ENCODE assay signal across 12 cellular contexts in the genomic region with DNA sequence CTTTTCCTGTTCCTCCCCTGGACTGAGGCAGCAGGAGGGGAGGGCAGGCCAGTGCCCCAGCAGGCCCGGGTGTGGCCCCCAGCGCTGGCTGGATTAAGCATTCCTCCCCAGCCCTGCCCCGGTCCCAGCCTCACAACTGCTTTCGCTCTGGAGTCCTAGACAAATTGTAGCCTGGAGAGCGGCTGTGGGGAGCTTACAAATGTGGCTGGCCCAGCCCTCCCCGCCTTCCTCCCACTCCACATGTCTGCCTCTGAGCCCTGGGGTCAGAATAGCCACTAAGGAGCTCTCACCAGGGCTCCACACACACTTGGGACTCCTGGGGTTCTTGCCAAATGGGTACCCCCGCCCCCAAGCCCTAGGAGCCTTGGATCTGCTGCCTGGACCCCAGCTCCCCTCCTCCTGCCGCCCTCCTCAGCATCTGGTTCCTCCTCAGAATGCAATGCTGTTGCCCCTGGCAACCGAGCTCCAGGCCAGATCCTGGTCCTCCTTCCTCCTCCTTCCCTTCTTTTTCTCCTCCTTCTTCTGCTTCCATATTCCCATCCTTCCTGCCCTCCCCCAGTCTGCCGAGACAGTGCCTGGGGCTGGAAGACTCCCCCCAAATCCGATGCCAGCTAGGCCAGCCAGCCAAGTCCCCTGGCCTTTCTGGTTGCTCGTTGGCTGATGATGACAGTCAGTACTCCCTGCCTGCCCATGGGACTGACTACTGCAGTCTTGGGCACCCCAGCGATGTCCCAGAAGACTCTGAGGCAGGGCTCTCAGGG.
DNase-seq lines count a peak whose midpoint lies in the region; ATAC-seq and TF ChIP-seq lines count a peak whose summit lies in the region.
"Had no signal": no experiment of that assay in that cellular context is flagged by ENCODE, and none has a peak within 500 bp of the region (broad histone marks: within the 10 kb centered on the region; RNA-seq: fewer than 3 reads in every experiment).

No MANE protein-coding gene starts in this region.

- H3K27ac Mint-ChIP-seq in neural crest cell (ENCODE audit: unreplicated experiment) = peak overlapping the region; percentile 94
- H3K27ac Mint-ChIP-seq: activated naive CD8-positive, alpha-beta T cell had no signal

- TF ChIP-seq CTCF in neural crest cell (conservative IDR thresholded peaks at IDR 0.05) = no peak

- no peaks in the 10 kb centered on the region for H3K27me3 Mint-ChIP-seq in neural crest cell (ENCODE audit: low read depth)
- H3K27me3 Mint-ChIP-seq: activated naive CD8-positive, alpha-beta T cell had no signal

- H3K4me1 Mint-ChIP-seq in neural crest cell = peaks cover 77% of the 10 kb centered on the region

- H3K36me3 Mint-ChIP-seq in neural crest cell (ENCODE audit: low read depth) = no peaks in the 10 kb centered on the region
- H3K36me3 Mint-ChIP-seq: activated naive CD8-positive, alpha-beta T cell had no signal

- peak overlapping the region; percentile 8; the same call in 1 of the 2 replicates for H3K4me3 ChIP-seq in SJCRH30

- peaks cover 3% of the 10 kb centered on the region; the same call in 1 of the 2 replicates for H3K4me1 ChIP-seq in SJCRH30
- H3K4me1 ChIP-seq: foreskin keratinocyte had no signal

- H3K9me3 Mint-ChIP-seq in neural crest cell = no peaks in the 10 kb centered on the region

- H3K36me3 ChIP-seq in SJCRH30 = no peaks in the 10 kb centered on the region
- H3K36me3 ChIP-seq: BE2C had no signal

- H3K27me3 ChIP-seq in SJCRH30 = no peaks in the 10 kb centered on the region
- H3K27me3 ChIP-seq: BE2C had no signal

- H3K4me3 Mint-ChIP-seq in neural crest cell = peak overlapping the region; percentile 62

- no peak overlapping the region for H3K27ac ChIP-seq in SJCRH30
- H3K27ac ChIP-seq: foreskin keratinocyte had no signal

- H3K9me3 ChIP-seq in SJCRH30 (replicated peaks) = no peaks in the 10 kb centered on the region
- H3K9me3 ChIP-seq: BE2C had no signal

- ATAC-seq in GM18907 (IDR thresholded peaks at IDR 0.05; ENCODE audit: unreplicated experiment) = no peak

- DNase-seq in Ammon's horn (ENCODE audit: low spot score) (peak; percentile 67), SJCRH30 (peak in 1 of 2 experiments; percentile 33), globus pallidus (ENCODE audit: low spot score) (peak; percentile 70), neural crest cell (ENCODE audit: low read depth, low spot score) (no peak), NOMO-1 treated with DMSO at 0.1 percent for 48 hours (lab: John Stamatoyannopoulos, UW; ENCODE audit: unreplicated experiment) (no peak), NCI-H2081 treated with DMSO at 0.1 percent for 48 hours (lab: John Stamatoyannopoulos, UW) (no peak), NCI-H526 (lab: John Stamatoyannopoulos, UW) (no peak)
- DNase-seq: activated CD4-positive, CD25-positive, alpha-beta regulatory T cell; BE2C had no signal

Comparison
In these comparisons a context has a peak if more than half of its experiments do, and no peak if none do; other contexts are left out.
1. DNase-seq: peak in Ammon's horn (single experiment) and globus pallidus (single experiment); none in neural crest cell (single experiment), NOMO-1 treated with DMSO at 0.1 percent for 48 hours (single experiment), NCI-H2081 treated with DMSO at 0.1 percent for 48 hours (single experiment) and NCI-H526 (0 of 2).